Comparison of ENCODE assay signal across 9 cellular contexts in genomic region chr6:159074120-159074684, GRCh38. TPM values are rescaled to one million over a fixed set of nuclear protein-coding genes. Genes with fewer than 3 reads are reported as not detected.
DNase-seq lines count a peak whose midpoint lies in the region; ATAC-seq, FAIRE-seq and TF ChIP-seq lines count a peak whose summit lies in the region.
"Had no signal": no experiment of that assay in that cellular context is flagged by ENCODE, and none has a peak within 500 bp of the region (broad histone marks: within the 10 kb centered on the region; RNA-seq: fewer than 3 reads in every experiment).

No MANE protein-coding gene starts in this region.

- H3K27ac Mint-ChIP-seq in activated CD4-positive, alpha-beta T cell treated with anti-CD3 and anti-CD28 coated beads, Interleukin-2, amount 10 ng/mL, durations not matched to agents 7 days and 5 days, result no peak overlapping the region

- intact Hi-C loops in Panc1 (cut with micrococcal nuclease; ENCODE audit: unreplicated experiment) (no loop called here), pancreas (cut with DNase I) (no loop called here), prostate gland (cut with DNase I) (no loop called here)

- CTCF ChIA-PET in Panc1 (lab: Charles Lee), result no interaction called here
- CTCF ChIA-PET in activated CD4-positive, alpha-beta T cell treated with anti-CD3 and anti-CD28 coated beads, Interleukin-2, amount 10 ng/mL, durations not matched to agents 7 days and 5 days (lab: Charles Lee), result interaction anchor here (0.5 to 2.1 kb wide), 2 partner anchors 30 to 423 kb away, joined by 3 to 7 read pairs; no protein-coding TSS in a partner anchor

- POLR2A ChIA-PET in Panc1 (lab: Charles Lee), result no interaction called here
- POLR2A ChIA-PET in activated CD4-positive, alpha-beta T cell treated with anti-CD3 and anti-CD28 coated beads, Interleukin-2, amount 10 ng/mL, durations not matched to agents 7 days and 5 days (lab: Charles Lee), result no interaction called here

- H3K4me1 Mint-ChIP-seq in activated CD4-positive, alpha-beta T cell treated with anti-CD3 and anti-CD28 coated beads, Interleukin-2, amount 10 ng/mL, durations not matched to agents 7 days and 5 days, result peaks cover 12% of the 10 kb centered on the region

- no peak overlapping the region for H3K4me3 Mint-ChIP-seq in activated CD4-positive, alpha-beta T cell treated with anti-CD3 and anti-CD28 coated beads, Interleukin-2, amount 10 ng/mL, durations not matched to agents 7 days and 5 days

- peaks cover 43% of the 10 kb centered on the region for H3K27me3 ChIP-seq in Panc1 (ENCODE audit: control insufficient read depth, insufficient read depth, low read length)
- no peaks in the 10 kb centered on the region for H3K27me3 ChIP-seq in pancreas
- H3K27me3 ChIP-seq in prostate gland (replicated peaks; ENCODE audit: insufficient read depth), result no peaks in the 10 kb centered on the region

- no peaks in the 10 kb centered on the region for H3K9me3 ChIP-seq in Panc1 (ENCODE audit: control insufficient read depth, insufficient read depth, low read depth, low read length)
- no peaks in the 10 kb centered on the region for H3K9me3 ChIP-seq in pancreas
- H3K9me3 ChIP-seq in prostate gland, result no peaks in the 10 kb centered on the region

- DNase-seq in NCI-H1417 (lab: John Stamatoyannopoulos, UW), result peak in 2 of 3 experiments; percentile 48 to 57
- DNase-seq in NCI-H1417 treated with DMSO at 0.1 percent for 48 hours (lab: John Stamatoyannopoulos, UW), result no peak
- DNase-seq in Panc1 (ENCODE audit: low read depth, low spot score), result no peak
- DNase-seq in fibroblast of mammary gland (ENCODE audit: low read depth), result peak; percentile 53
- DNase-seq in pancreas, result no peak
- DNase-seq in prostate gland (ENCODE audit: low spot score), result no peak
- DNase-seq in activated CD4-positive, alpha-beta T cell treated with anti-CD3 and anti-CD28 coated beads, Interleukin-2, amount 10 ng/mL, durations not matched to agents 7 days and 5 days, result no peak

- H3K4me3 ChIP-seq in Panc1 (ENCODE audit: low read depth in 2 of 2, low read length in 2 of 2) (peak overlapping the region; percentile 12 to 17; a peak in 2 of 4 replicates), fibroblast of mammary gland (ENCODE audit: control insufficient read depth, low read depth, low read length) (peak overlapping the region; percentile 8), pancreas (no peak overlapping the region), prostate gland (no peak overlapping the region)

- in situ Hi-C loops in Panc1 (cut with HindIII; ENCODE audit: low pct_unique_long_range_greater_than_20kb, low sequenced_read_pairs), result no loop called here

- no peak for TF ChIP-seq CTCF in Panc1 (IDR thresholded peaks at IDR 0.05)
- no peak for TF ChIP-seq CTCF in fibroblast of mammary gland (conservative IDR thresholded peaks at IDR 0.05; ENCODE audit: control insufficient read depth, insufficient read depth, low read depth, low read length)
- no peak for TF ChIP-seq CTCF in pancreas (IDR thresholded peaks at IDR 0.05)
- TF ChIP-seq CTCF in prostate gland (IDR thresholded peaks at IDR 0.05), result no peak

- TF ChIP-seq POLR2A in prostate gland (IDR thresholded peaks at IDR 0.05), result no peak

- H3K27ac ChIP-seq in Panc1 (ENCODE audit: low read length) (no peak overlapping the region), pancreas (no peak overlapping the region), prostate gland (no peak overlapping the region)

- WGBS in pancreas, 2 donors, result 31 to 33% methylated on average over 3 of the region's 3 CpGs
- 40% methylated on average over 3 of the region's 3 CpGs for WGBS in prostate gland

- no peak for FAIRE-seq in pancreas (lab: Jason Lieb, UNC)
- FAIRE-seq: A204.1 had no signal

- H3K9me3 Mint-ChIP-seq in activated CD4-positive, alpha-beta T cell treated with anti-CD3 and anti-CD28 coated beads, Interleukin-2, amount 10 ng/mL, durations not matched to agents 7 days and 5 days, result peaks cover 12% of the 10 kb centered on the region

- ATAC-seq in Panc1 (peak; percentile 71; the same call in 1 of the 2 replicates), pancreas (peak; percentile 56 to 92 (median 68)), GM18511 (IDR thresholded peaks at IDR 0.05; ENCODE audit: unreplicated experiment) (no peak)

- H3K36me3 ChIP-seq in Panc1 (ENCODE audit: control insufficient read depth, insufficient read depth, low read length), result no peaks in the 10 kb centered on the region
- no peaks in the 10 kb centered on the region for H3K36me3 ChIP-seq in pancreas
- H3K36me3 ChIP-seq in prostate gland, result no peaks in the 10 kb centered on the region

- peaks cover 5% of the 10 kb centered on the region for H3K36me3 Mint-ChIP-seq in activated CD4-positive, alpha-beta T cell treated with anti-CD3 and anti-CD28 coated beads, Interleukin-2, amount 10 ng/mL, durations not matched to agents 7 days and 5 days (ENCODE audit: low read depth)

- BruUV-seq in Panc1 (replicated peaks; lab: Mats Ljungman, UMichigan), result no TSS peak

- H3K27me3 Mint-ChIP-seq in activated CD4-positive, alpha-beta T cell treated with anti-CD3 and anti-CD28 coated beads, Interleukin-2, amount 10 ng/mL, durations not matched to agents 7 days and 5 days, result peaks cover 4% of the 10 kb centered on the region

- no peaks in the 10 kb centered on the region for H3K4me1 ChIP-seq in Panc1 (ENCODE audit: control insufficient read depth, insufficient read depth, low read length)
- H3K4me1 ChIP-seq in pancreas, result peaks cover 0 to 5% (median 0%) of the 10 kb centered on the region in 3 donors
- no peaks in the 10 kb centered on the region for H3K4me1 ChIP-seq in prostate gland (replicated peaks)

RNA-seq across cellular contexts. Expression of gene TAGAP, which starts 29.4 kb away (rescaled TPM):
- total RNA-seq in Panc1 (2021; ENCODE audit: unreplicated experiment) (0.13 TPM), pancreas (1 to 10 TPM in 3 of 6 donors, under 1 TPM in 3; 0.19 to 4.1 (median 0.85) TPM), prostate gland (1 to 10 TPM; 2.6 to 4.8 TPM)
- not detected for polyA plus RNA-seq in Panc1 (2012; ENCODE audit: insufficient read length)
- under 1 TPM; 0.34 to 0.42 TPM for polyA plus RNA-seq in pancreas
- total RNA-seq in activated CD4-positive, alpha-beta T cell treated with anti-CD3 and anti-CD28 coated beads, Interleukin-2, amount 10 ng/mL, durations not matched to agents 7 days and 5 days, result 10 to 100 TPM; 60.3 to 67.9 TPM

Comparison
In these comparisons a context has a peak if more than half of its experiments do, and no peak if none do; other contexts are left out.
1. DNase-seq: peak in NCI-H1417 (2 of 3) and fibroblast of mammary gland (single experiment); none in NCI-H1417 treated with DMSO at 0.1 percent for 48 hours (single experiment), Panc1 (single experiment), pancreas (0 of 6), prostate gland (single experiment) and activated CD4-positive, alpha-beta T cell treated with anti-CD3 and anti-CD28 coated beads, Interleukin-2, amount 10 ng/mL, durations not matched to agents 7 days and 5 days (single experiment).
2. H3K4me3 ChIP-seq: peak in Panc1 (2 of 2) and fibroblast of mammary gland (single experiment); none in pancreas (0 of 4) and prostate gland (0 of 2).
3. RNA of gene TAGAP, which starts 29.4 kb away (total RNA-seq): 60.3 to 67.9 TPM in activated CD4-positive, alpha-beta T cell treated with anti-CD3 and anti-CD28 coated beads, Interleukin-2, amount 10 ng/mL, durations not matched to agents 7 days and 5 days; 2.6 to 4.8 TPM in prostate gland, 0.19 to 4.1 TPM in pancreas and 0.13 TPM in Panc1 (single experiment); every median in the first group is over 10 times any median in the second.